8 cellular contexts compared by ENCODE assay signal in genomic region chr20:34522969-34523871, GRCh38. TPM values are rescaled to one million over a fixed set of nuclear protein-coding genes. Genes with fewer than 3 reads are reported as not detected.
DNase-seq lines count a peak whose midpoint lies in the region; ATAC-seq and TF ChIP-seq lines count a peak whose summit lies in the region.

No MANE protein-coding gene starts in this region.

- no peak overlapping the region for H3K4me3 ChIP-seq in KMS-11 (IDR thresholded peaks at IDR 0.05; ENCODE audit: insufficient read depth, low read depth, low read length)

- H3K36me3 Mint-ChIP-seq in T-helper 17 cell (ENCODE audit: low read depth) = no peaks in the 10 kb centered on the region
- peaks cover 46% of the 10 kb centered on the region for H3K36me3 Mint-ChIP-seq in brain

- peak overlapping the region; percentile 45 for H3K27ac Mint-ChIP-seq in T-helper 17 cell
- H3K27ac Mint-ChIP-seq in brain = peak overlapping the region; percentile 18 to 89 (median 78)

- H3K27me3 Mint-ChIP-seq in T-helper 17 cell (no peaks in the 10 kb centered on the region), brain (no peaks in the 10 kb centered on the region)

- H4K20me1 ChIP-seq in KMS-11 (ENCODE audit: insufficient read depth) = no peaks in the 10 kb centered on the region; the same call in 1 of the 2 replicates

- DNase-seq in DMS53 (lab: John Stamatoyannopoulos, UW) = peak; percentile 87
- DNase-seq in T-helper 17 cell = peak in 2 of 3 donors; percentile 22 to 36
- DNase-seq in kidney tubule cell (ENCODE audit: low spot score) = peak; percentile 79
- peak; percentile 27 to 32 for DNase-seq in stimulated activated CD4-positive, alpha-beta T cell treated with anti-CD3 and anti-CD28 coated beads, Interleukin-2, amount 100 ng/mL, for 48 hours
- DNase-seq in ecto neural progenitor cell (ENCODE audit: low spot score) = no peak

- peak overlapping the region; percentile 38; the same call in 1 of the 2 replicates for H3K4me2 ChIP-seq in KMS-11

- H3K27ac ChIP-seq in KMS-11 = no peak overlapping the region; the same call in 1 of the 2 replicates

- no peaks in the 10 kb centered on the region for H3K27me3 ChIP-seq in KMS-11 (ENCODE audit: insufficient read depth, low read depth)

- peaks cover 6% of the 10 kb centered on the region; the same call in 1 of the 2 replicates for H3K36me3 ChIP-seq in KMS-11 (ENCODE audit: insufficient read depth)

- peaks cover 73% of the 10 kb centered on the region for H3K79me2 ChIP-seq in KMS-11 (ENCODE audit: insufficient read depth, low read depth)

- H3K9me3 Mint-ChIP-seq in brain = no peaks in the 10 kb centered on the region

- ATAC-seq in T-helper 17 cell (peak; percentile 74), HG02588 (IDR thresholded peaks at IDR 0.05; ENCODE audit: unreplicated experiment) (no peak)

- H2AFZ ChIP-seq in KMS-11 (ENCODE audit: low read depth) = no peak overlapping the region

- TF ChIP-seq CTCF in KMS-11 (conservative IDR thresholded peaks at IDR 0.05; ENCODE audit: low read depth, low read length) (peak; percentile 59), brain (conservative IDR thresholded peaks at IDR 0.05) (peak; percentile 51 to 70)

- H3K9ac ChIP-seq in KMS-11 = no peak overlapping the region

- H3K4me1 Mint-ChIP-seq in T-helper 17 cell (peaks cover 31% of the 10 kb centered on the region), brain (peaks cover 66% of the 10 kb centered on the region)

- H3K9me3 ChIP-seq in T-helper 17 cell (ENCODE audit: control insufficient read depth, low read length, poor library complexity, severe bottlenecking) = no peaks in the 10 kb centered on the region

- H3K4me3 Mint-ChIP-seq in T-helper 17 cell = peak overlapping the region; percentile 3
- peak overlapping the region in 2 of 5 experiments; percentile 40 to 52 for H3K4me3 Mint-ChIP-seq in brain

- peaks cover 33% of the 10 kb centered on the region for H3K4me1 ChIP-seq in KMS-11 (ENCODE audit: low read depth, poor library complexity, severe bottlenecking)

RNA-seq across cellular contexts. Expression of gene DYNLRB1, which starts 7.0 kb away (rescaled TPM):
- total RNA-seq in T-helper 17 cell = 10 to 100 TPM; 52.8 to 62.0 TPM
- 1,097 TPM for polyA plus RNA-seq in brain (ENCODE audit: insufficient read depth, low read depth, low replicate concordance)

RNA-seq across cellular contexts. Expression of gene MAP1LC3A, which starts 35.3 kb away (rescaled TPM):
- total RNA-seq in T-helper 17 cell = 10 to 100 TPM; 11.7 to 13.7 TPM
- 298 TPM for polyA plus RNA-seq in brain (ENCODE audit: insufficient read depth, low read depth, low replicate concordance)
